ENCODE assay signal across 18 cellular contexts in the genomic region with DNA sequence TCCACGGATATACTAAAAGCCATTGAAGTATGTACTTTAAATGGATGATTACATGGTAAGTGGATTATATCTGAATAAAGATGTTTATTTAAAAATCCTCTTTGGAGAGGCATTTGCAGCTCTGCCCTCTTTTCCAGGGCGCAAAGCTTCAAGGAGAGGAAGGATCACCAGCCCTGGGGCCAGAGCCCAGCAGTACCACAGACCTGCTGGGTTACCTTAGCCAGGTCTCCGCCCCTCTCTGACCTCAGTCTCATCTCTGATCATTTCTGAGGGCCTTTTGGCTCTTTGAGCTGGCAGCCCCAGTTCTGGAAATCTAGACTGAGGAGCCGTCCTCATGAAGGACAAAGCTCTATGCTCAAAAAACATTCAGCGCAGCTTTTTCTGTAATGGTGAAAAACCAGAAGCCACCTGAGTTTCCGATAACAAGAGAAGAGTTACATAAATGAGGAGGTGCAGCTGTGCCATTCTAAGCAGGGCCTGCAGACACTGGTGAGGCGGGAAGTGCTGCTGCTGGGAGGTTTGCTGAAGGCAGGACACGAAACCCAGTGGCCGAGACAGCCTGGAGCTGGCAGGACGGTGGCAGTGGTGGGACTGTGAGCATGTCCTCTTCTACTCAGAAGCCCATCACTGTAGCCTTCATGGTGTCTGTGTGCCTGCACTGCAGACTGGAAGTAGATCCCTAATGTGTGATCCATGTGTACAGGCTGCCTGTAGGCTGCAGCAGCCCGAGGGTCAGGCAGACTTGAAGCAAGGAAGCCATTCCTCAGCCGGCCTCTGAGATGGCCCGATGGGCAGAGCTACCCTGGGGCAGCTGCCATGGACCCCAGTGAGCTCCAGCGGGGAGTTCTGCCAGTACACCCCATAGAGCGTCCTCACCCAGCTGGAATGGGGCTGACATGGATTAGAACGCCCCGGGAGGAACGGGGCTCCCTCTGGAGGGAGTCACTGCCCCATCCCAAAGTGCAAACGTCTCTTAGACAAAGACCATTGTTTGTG. TPM values are rescaled to one million over a fixed set of nuclear protein-coding genes. Genes with fewer than 3 reads are reported as not detected.
DNase-seq lines count a peak whose midpoint lies in the region; ATAC-seq and TF ChIP-seq lines count a peak whose summit lies in the region.
"Had no signal": no experiment of that assay in that cellular context is flagged by ENCODE, and none has a peak within 500 bp of the region (broad histone marks: within the 10 kb centered on the region; RNA-seq: fewer than 3 reads in every experiment).

No MANE protein-coding gene starts in this region.

- no peak overlapping the region for H3K4me3 ChIP-seq in esophagus muscularis mucosa
- no peak overlapping the region for H3K4me3 ChIP-seq in upper lobe of right lung
- H3K4me3 ChIP-seq: mucosa of descending colon had no signal

- H3K27ac Mint-ChIP-seq in activated naive CD8-positive, alpha-beta T cell treated with anti-CD3 and anti-CD28 coated beads, Interleukin-2, amount 10 ng/mL, durations not matched to agents 7 days and 5 days, result no peak overlapping the region
- H3K27ac Mint-ChIP-seq in activated naive CD8-positive, alpha-beta T cell treated with anti-CD3 and anti-CD28 coated beads, Interleukin-2, amount 50 U/mL, for 24 hours, result no peak overlapping the region
- H3K27ac Mint-ChIP-seq: activated naive CD4-positive, alpha-beta T cell treated with anti-CD3 and anti-CD28 coated beads for 36 hours; T-cell had no signal

- POLR2A ChIA-PET in activated naive CD8-positive, alpha-beta T cell treated with anti-CD3 and anti-CD28 coated beads, Interleukin-2, amount 10 ng/mL, durations not matched to agents 7 days and 5 days (lab: Charles Lee), result no interaction called here

- no peak for TF ChIP-seq EP300 in esophagus muscularis mucosa (IDR thresholded peaks at IDR 0.05)

- peak; percentile 17 for DNase-seq in activated naive CD8-positive, alpha-beta T cell treated with anti-CD3 and anti-CD28 coated beads, Interleukin-2, amount 10 ng/mL, durations not matched to agents 7 days and 5 days
- DNase-seq in activated naive CD8-positive, alpha-beta T cell treated with anti-CD3 and anti-CD28 coated beads, Interleukin-2, amount 50 U/mL, for 24 hours, result no peak
- DNase-seq in NCI-H2029 treated with DMSO at 0.1 percent for 48 hours (lab: John Stamatoyannopoulos, UW) (peak; percentile 37), esophagus muscularis mucosa (ENCODE audit: extremely low spot score) (peak; percentile 77), upper lobe of right lung (peak; percentile 50), SW480 (ENCODE audit: low spot score) (no peak), AG08396 (ENCODE audit: low spot score) (no peak)
- DNase-seq: activated naive CD4-positive, alpha-beta T cell treated with anti-CD3 and anti-CD28 coated beads for 36 hours; COR-L47; cortex of kidney; EL; foreskin keratinocyte; IMR-90; left cardiac atrium had no signal

- H3K36me3 Mint-ChIP-seq in activated naive CD8-positive, alpha-beta T cell treated with anti-CD3 and anti-CD28 coated beads, Interleukin-2, amount 10 ng/mL, durations not matched to agents 7 days and 5 days, result no peaks in the 10 kb centered on the region
- no peaks in the 10 kb centered on the region for H3K36me3 Mint-ChIP-seq in activated naive CD8-positive, alpha-beta T cell treated with anti-CD3 and anti-CD28 coated beads, Interleukin-2, amount 50 U/mL, for 24 hours (ENCODE audit: low read depth)
- H3K36me3 Mint-ChIP-seq: T-cell had no signal

- H3K9me3 ChIP-seq in esophagus muscularis mucosa, result no peaks in the 10 kb centered on the region
- no peaks in the 10 kb centered on the region for H3K9me3 ChIP-seq in upper lobe of right lung
- H3K9me3 ChIP-seq: mucosa of descending colon, neutrophil had no signal

- H3K4me3 Mint-ChIP-seq in activated naive CD8-positive, alpha-beta T cell treated with anti-CD3 and anti-CD28 coated beads, Interleukin-2, amount 10 ng/mL, durations not matched to agents 7 days and 5 days, result no peak overlapping the region
- H3K4me3 Mint-ChIP-seq in activated naive CD8-positive, alpha-beta T cell treated with anti-CD3 and anti-CD28 coated beads, Interleukin-2, amount 50 U/mL, for 24 hours, result no peak overlapping the region
- H3K4me3 Mint-ChIP-seq: activated naive CD4-positive, alpha-beta T cell treated with anti-CD3 and anti-CD28 coated beads for 36 hours; T-cell had no signal

- WGBS in esophagus muscularis mucosa, result 78% methylated on average over 19 of the region's 19 CpGs

- intact Hi-C loops in esophagus muscularis mucosa (cut with DNase I) (no loop called here), upper lobe of right lung (cut with DNase I) (no loop called here)

- H3K4me1 ChIP-seq in esophagus muscularis mucosa (peaks cover 0 to 21% (median 9%) of the 10 kb centered on the region in 4 donors), upper lobe of right lung (no peaks in the 10 kb centered on the region)
- H3K4me1 ChIP-seq: foreskin keratinocyte had no signal

- peaks cover 0 to 23% (median 0%) of the 10 kb centered on the region in 4 donors for H3K27me3 ChIP-seq in esophagus muscularis mucosa
- no peaks in the 10 kb centered on the region for H3K27me3 ChIP-seq in upper lobe of right lung
- H3K27me3 ChIP-seq: neutrophil had no signal

- H3K27ac ChIP-seq in esophagus muscularis mucosa (replicated peaks in 1 of 4) (no peak overlapping the region), upper lobe of right lung (no peak overlapping the region)
- H3K27ac ChIP-seq: foreskin keratinocyte, neutrophil had no signal

- peaks cover 1% of the 10 kb centered on the region for H3K4me1 Mint-ChIP-seq in activated naive CD8-positive, alpha-beta T cell treated with anti-CD3 and anti-CD28 coated beads, Interleukin-2, amount 10 ng/mL, durations not matched to agents 7 days and 5 days
- H3K4me1 Mint-ChIP-seq in activated naive CD8-positive, alpha-beta T cell treated with anti-CD3 and anti-CD28 coated beads, Interleukin-2, amount 50 U/mL, for 24 hours, result no peaks in the 10 kb centered on the region
- H3K4me1 Mint-ChIP-seq: T-cell had no signal

- no peaks in the 10 kb centered on the region for H3K9me3 Mint-ChIP-seq in activated naive CD8-positive, alpha-beta T cell treated with anti-CD3 and anti-CD28 coated beads, Interleukin-2, amount 10 ng/mL, durations not matched to agents 7 days and 5 days
- H3K9me3 Mint-ChIP-seq in activated naive CD8-positive, alpha-beta T cell treated with anti-CD3 and anti-CD28 coated beads, Interleukin-2, amount 50 U/mL, for 24 hours, result no peaks in the 10 kb centered on the region
- H3K9me3 Mint-ChIP-seq: activated naive CD4-positive, alpha-beta T cell treated with anti-CD3 and anti-CD28 coated beads for 36 hours had no signal

- ATAC-seq in activated naive CD8-positive, alpha-beta T cell treated with anti-CD3 and anti-CD28 coated beads, Interleukin-2, amount 10 ng/mL, durations not matched to agents 7 days and 5 days (ENCODE audit: low read depth), result no peak
- no peak for ATAC-seq in activated naive CD8-positive, alpha-beta T cell treated with anti-CD3 and anti-CD28 coated beads, Interleukin-2, amount 50 U/mL, for 24 hours
- ATAC-seq in upper lobe of right lung (no peak), HG02571 (IDR thresholded peaks at IDR 0.05; ENCODE audit: unreplicated experiment) (no peak)
- ATAC-seq: foreskin keratinocyte, mucosa of descending colon, T-cell had no signal

- peaks cover 3% of the 10 kb centered on the region for H3K27me3 Mint-ChIP-seq in activated naive CD8-positive, alpha-beta T cell treated with anti-CD3 and anti-CD28 coated beads, Interleukin-2, amount 10 ng/mL, durations not matched to agents 7 days and 5 days
- H3K27me3 Mint-ChIP-seq in activated naive CD8-positive, alpha-beta T cell treated with anti-CD3 and anti-CD28 coated beads, Interleukin-2, amount 50 U/mL, for 24 hours, result no peaks in the 10 kb centered on the region

- H3K36me3 ChIP-seq in esophagus muscularis mucosa, result no peaks in the 10 kb centered on the region
- H3K36me3 ChIP-seq in upper lobe of right lung, result no peaks in the 10 kb centered on the region
- H3K36me3 ChIP-seq: neutrophil had no signal

- TF ChIP-seq POLR2A in esophagus muscularis mucosa (IDR thresholded peaks at IDR 0.05; ENCODE audit: low read depth), result no peak

- TF ChIP-seq CTCF in esophagus muscularis mucosa (IDR thresholded peaks at IDR 0.05), result no peak
- TF ChIP-seq CTCF in upper lobe of right lung (IDR thresholded peaks at IDR 0.05), result no peak

RNA-seq across cellular contexts. Expression of a gene that starts 27.7 kb away (rescaled TPM):
- under 1 TPM; 0.17 to 0.26 TPM for total RNA-seq in activated naive CD8-positive, alpha-beta T cell treated with anti-CD3 and anti-CD28 coated beads, Interleukin-2, amount 10 ng/mL, durations not matched to agents 7 days and 5 days
- total RNA-seq in esophagus muscularis mucosa, result 1 to 10 TPM; 2.1 to 6.0 (median 4.0) TPM
- 0.14 TPM for total RNA-seq in upper lobe of right lung
- total RNA-seq: IMR-90 had no signal

RNA-seq across cellular contexts. Expression of a gene that starts 49.7 kb away (rescaled TPM):
- total RNA-seq in activated naive CD8-positive, alpha-beta T cell treated with anti-CD3 and anti-CD28 coated beads, Interleukin-2, amount 10 ng/mL, durations not matched to agents 7 days and 5 days, result 10 to 100 TPM; 12.2 to 14.7 TPM
- not detected for total RNA-seq in esophagus muscularis mucosa
- not detected for total RNA-seq in upper lobe of right lung
- total RNA-seq: foreskin keratinocyte, IMR-90, left cardiac atrium, mucosa of descending colon had no signal

RNA-seq across cellular contexts. Expression of a gene that starts 53.9 kb away (rescaled TPM):
- total RNA-seq in activated naive CD8-positive, alpha-beta T cell treated with anti-CD3 and anti-CD28 coated beads, Interleukin-2, amount 10 ng/mL, durations not matched to agents 7 days and 5 days, result 10 to 100 TPM; 14.0 to 15.0 TPM
- total RNA-seq in esophagus muscularis mucosa (1 to 10 TPM; 4.2 to 10.0 (median 8.3) TPM), upper lobe of right lung (3.2 TPM)

RNA-seq across cellular contexts. Expression of a gene that starts 56.6 kb away (rescaled TPM):
- total RNA-seq in activated naive CD8-positive, alpha-beta T cell treated with anti-CD3 and anti-CD28 coated beads, Interleukin-2, amount 10 ng/mL, durations not matched to agents 7 days and 5 days, result 10 to 100 TPM; 47.7 to 50.2 TPM
- total RNA-seq in esophagus muscularis mucosa, result 1 to 10 TPM; 1.1 to 5.5 (median 1.7) TPM
- 4.4 TPM for total RNA-seq in upper lobe of right lung

Comparison
In these comparisons a context has a peak if more than half of its experiments do, and no peak if none do; other contexts are left out.
1. DNase-seq: peak in activated naive CD8-positive, alpha-beta T cell treated with anti-CD3 and anti-CD28 coated beads, Interleukin-2, amount 10 ng/mL, durations not matched to agents 7 days and 5 days (single experiment), NCI-H2029 treated with DMSO at 0.1 percent for 48 hours (single experiment), esophagus muscularis mucosa (single experiment) and upper lobe of right lung (single experiment); none in activated naive CD8-positive, alpha-beta T cell treated with anti-CD3 and anti-CD28 coated beads, Interleukin-2, amount 50 U/mL, for 24 hours (single experiment), SW480 (single experiment) and AG08396 (single experiment).
2. RNA of a gene that starts 49.7 kb away (total RNA-seq): 12.2 to 14.7 TPM in activated naive CD8-positive, alpha-beta T cell treated with anti-CD3 and anti-CD28 coated beads, Interleukin-2, amount 10 ng/mL, durations not matched to agents 7 days and 5 days; not detected in upper lobe of right lung (single experiment) and not detected in esophagus muscularis mucosa; every median in the first group is over 10 times any median in the second.